11 cellular contexts compared by ENCODE assay signal in genomic region chr1:117146570-117147340, GRCh38. TPM values are rescaled to one million over a fixed set of nuclear protein-coding genes. Genes with fewer than 3 reads are reported as not detected.
DNase-seq lines count a peak whose midpoint lies in the region; ATAC-seq and TF ChIP-seq lines count a peak whose summit lies in the region.
"Had no signal": no experiment of that assay in that cellular context is flagged by ENCODE, and none has a peak within 500 bp of the region (broad histone marks: within the 10 kb centered on the region; RNA-seq: fewer than 3 reads in every experiment).

No MANE protein-coding gene starts in this region.

- no peak overlapping the region for H3K18ac ChIP-seq in mesendoderm (ENCODE audit: low read length)

- H2BK5ac ChIP-seq in mesendoderm (ENCODE audit: low read length): no peak overlapping the region

- H3K36me3 ChIP-seq in breast epithelium (no peaks in the 10 kb centered on the region), mesendoderm (ENCODE audit: control insufficient read depth, insufficient read depth, low read length) (no peaks in the 10 kb centered on the region)
- H3K36me3 ChIP-seq: HAP-1 had no signal

- no peak overlapping the region for H3K4me2 ChIP-seq in mesendoderm (ENCODE audit: low read length)

- no peak overlapping the region for H2BK120ac ChIP-seq in mesendoderm (ENCODE audit: low read depth, low read length)

- H3K4me3 ChIP-seq in breast epithelium (no peak overlapping the region), mesendoderm (ENCODE audit: low read length) (no peak overlapping the region)
- H3K4me3 ChIP-seq: HAP-1 had no signal

- no peaks in the 10 kb centered on the region for H3K79me1 ChIP-seq in mesendoderm (ENCODE audit: low read length)

- no peak overlapping the region for H3K4ac ChIP-seq in mesendoderm (ENCODE audit: low read depth, low read length)

- peak overlapping the region; percentile 3 for H2BK15ac ChIP-seq in mesendoderm (replicated peaks; ENCODE audit: low read depth)

- intact Hi-C loops in breast epithelium (cut with DNase I; ENCODE audit: low total_unique reads): no loop called here

- no peak overlapping the region for H2AK5ac ChIP-seq in mesendoderm (ENCODE audit: low read length)

- TF ChIP-seq POLR2A in breast epithelium (IDR thresholded peaks at IDR 0.05): no peak

- no peaks in the 10 kb centered on the region for H3K27me3 ChIP-seq in breast epithelium
- H3K27me3 ChIP-seq in mesendoderm (ENCODE audit: insufficient read depth, low read length, poor library complexity): no peaks in the 10 kb centered on the region

- TF ChIP-seq CTCF in breast epithelium (IDR thresholded peaks at IDR 0.05): no peak

- DNase-seq in COR-L47 (lab: John Stamatoyannopoulos, UW): peak; percentile 44
- peak; percentile 88 for DNase-seq in NCI-H146 (lab: John Stamatoyannopoulos, UW)
- DNase-seq in breast epithelium (ENCODE audit: low spot score in 2 of 2): no peak
- DNase-seq in mesendoderm: peak; percentile 73
- no peak for DNase-seq in activated gamma-delta T cell (lab: John Stamatoyannopoulos, UW)
- no peak for DNase-seq in inferior parietal cortex (ENCODE audit: extremely low spot score)
- no peak for DNase-seq in AML-193 (lab: John Stamatoyannopoulos, UW)
- DNase-seq: natural killer cell, NCI-H1105 had no signal

- no peak overlapping the region for H4K5ac ChIP-seq in mesendoderm (ENCODE audit: low read length)

- ATAC-seq in GM18861 (IDR thresholded peaks at IDR 0.05; ENCODE audit: unreplicated experiment): no peak
- ATAC-seq: natural killer cell had no signal

- H3K4me1 ChIP-seq in breast epithelium (no peaks in the 10 kb centered on the region), mesendoderm (ENCODE audit: control insufficient read depth, low read depth, low read length) (peaks cover 8% of the 10 kb centered on the region)

- no peak overlapping the region for H3K9ac ChIP-seq in mesendoderm (ENCODE audit: low read length)

- H3K79me2 ChIP-seq in mesendoderm (ENCODE audit: control insufficient read depth, insufficient read depth, low read length): no peaks in the 10 kb centered on the region

- H3K9me3 ChIP-seq in breast epithelium: no peaks in the 10 kb centered on the region

- H3K23ac ChIP-seq in mesendoderm (ENCODE audit: low read length): peak overlapping the region; percentile 33

- no peak overlapping the region for H3K56ac ChIP-seq in mesendoderm (ENCODE audit: low read length)

- H4K8ac ChIP-seq in mesendoderm (ENCODE audit: low read depth, low read length): no peak overlapping the region

- WGBS in mesendoderm (ENCODE audit: extremely low coverage, insufficient coverage, low lambda C conversion rate): no CpG with 5 or more reads among the region's 8 CpGs

- H3K27ac ChIP-seq in breast epithelium (peak overlapping the region; percentile 33 to 59), mesendoderm (ENCODE audit: low read depth, low read length) (no peak overlapping the region)

RNA-seq across cellular contexts. Expression of gene TRIM45, which starts 25.2 kb away (rescaled TPM):
- total RNA-seq in breast epithelium: 1 to 10 TPM; 1.1 to 8.2 (median 6.6) TPM
- 4.5 TPM for polyA plus RNA-seq in mesendoderm (2013, experiment 1 of 2)
- 4.5 TPM for polyA plus RNA-seq in mesendoderm (2013, experiment 2 of 2)

Comparison
In these comparisons a context has a peak if more than half of its experiments do, and no peak if none do; other contexts are left out.
1. DNase-seq: peak in COR-L47 (single experiment), NCI-H146 (single experiment) and mesendoderm (single experiment); none in breast epithelium (0 of 2), activated gamma-delta T cell (single experiment), inferior parietal cortex (single experiment) and AML-193 (0 of 2).